In the genomic region with DNA sequence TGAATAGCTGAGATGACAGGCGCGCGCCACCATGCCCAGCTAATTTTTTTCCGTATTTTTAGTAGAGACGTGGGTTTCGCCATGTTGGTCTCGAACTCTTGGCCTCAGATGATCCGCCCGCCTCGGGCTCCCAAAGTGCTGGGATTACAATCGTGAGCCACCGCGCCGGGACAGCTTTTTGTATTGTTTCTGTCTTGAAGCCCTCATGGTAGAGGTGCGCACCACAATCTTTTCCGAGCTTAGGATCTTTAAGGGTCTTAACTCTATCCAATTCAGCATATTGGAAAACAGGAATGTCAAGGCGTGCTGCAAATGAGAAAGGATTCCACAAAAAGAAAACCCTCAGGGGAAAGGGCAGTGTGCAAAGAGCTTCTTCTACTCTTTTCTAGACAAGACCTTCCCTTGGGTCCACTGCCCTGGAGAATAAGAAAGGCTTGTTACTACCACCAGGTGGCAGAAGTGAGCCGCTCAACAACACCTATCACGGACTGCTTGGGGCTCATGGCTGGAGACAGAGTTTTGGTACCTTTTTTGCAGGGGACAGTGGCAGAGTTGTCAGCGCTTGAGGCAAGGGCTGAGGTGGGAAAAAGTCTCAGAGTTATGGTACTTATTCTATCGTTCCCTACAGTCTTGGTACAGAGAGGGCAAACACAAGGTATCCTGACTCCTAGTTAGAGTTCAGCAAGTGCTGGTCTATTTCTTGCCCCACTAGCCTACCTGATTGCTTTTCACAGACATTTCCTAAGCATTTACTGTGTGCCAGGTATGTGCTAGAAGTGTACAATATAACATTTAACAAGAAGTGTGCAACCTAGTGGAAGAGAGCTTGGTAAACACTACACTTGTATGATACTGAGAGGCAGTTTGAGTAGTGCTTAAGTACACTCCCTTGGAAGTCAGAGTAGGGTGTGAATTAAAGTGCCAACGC, we compare ENCODE assay signal across 9 cellular contexts. TPM values are rescaled to one million over a fixed set of nuclear protein-coding genes. Genes with fewer than 3 reads are reported as not detected.
A peak's percentile ranks its signal among the peaks of the same experiment; 100 is the strongest.
DNase-seq lines count a peak whose midpoint lies in the region; ATAC-seq and TF ChIP-seq lines count a peak whose summit lies in the region.
"Had no signal": no experiment of that assay in that cellular context is flagged by ENCODE, and none has a peak within 500 bp of the region (broad histone marks: within the 10 kb centered on the region; RNA-seq: fewer than 3 reads in every experiment).

No MANE protein-coding gene starts in this region.

- no peaks in the 10 kb centered on the region for H3K36me3 ChIP-seq in Caco-2 (ENCODE audit: control insufficient read depth, insufficient read depth, low read length)
- no peaks in the 10 kb centered on the region for H3K36me3 ChIP-seq in SJSA1
- no peaks in the 10 kb centered on the region for H3K36me3 ChIP-seq in gastroesophageal sphincter
- H3K36me3 ChIP-seq in tibial nerve = no peaks in the 10 kb centered on the region

- TF ChIP-seq POLR2A in NB4 (IDR thresholded peaks at IDR 0.05; ENCODE audit: extremely low read depth, insufficient read length) = no peak
- no peak for TF ChIP-seq POLR2A in gastroesophageal sphincter (IDR thresholded peaks at IDR 0.05)
- no peak for TF ChIP-seq POLR2A in tibial nerve (IDR thresholded peaks at IDR 0.05)

- H3K9me3 Mint-ChIP-seq in Caco-2 (ENCODE audit: unreplicated experiment) (no peaks in the 10 kb centered on the region), osteocyte (ENCODE audit: unreplicated experiment) (no peaks in the 10 kb centered on the region)

- intact Hi-C loops in Caco-2 (cut with micrococcal nuclease; ENCODE audit: unreplicated experiment) = loop anchor here (1.0 to 2.0 kb wide), 4 partner anchors 28 to 156 kb away; no protein-coding TSS in a partner anchor

- H3K27me3 ChIP-seq in Caco-2 (replicated peaks; ENCODE audit: control insufficient read depth, insufficient read depth, low read length) (no peaks in the 10 kb centered on the region), SJSA1 (replicated peaks) (no peaks in the 10 kb centered on the region), gastroesophageal sphincter (no peaks in the 10 kb centered on the region), tibial nerve (no peaks in the 10 kb centered on the region)

- ATAC-seq in GM21717 (IDR thresholded peaks at IDR 0.05; ENCODE audit: unreplicated experiment) (peak; percentile 61), gastroesophageal sphincter (peak; percentile 94)

- H3K4me1 Mint-ChIP-seq in Caco-2 (ENCODE audit: low read depth, unreplicated experiment) (peaks cover 10% of the 10 kb centered on the region), osteocyte (ENCODE audit: unreplicated experiment) (peaks cover 7% of the 10 kb centered on the region)

- DNase-seq in Caco-2 = peak; percentile 87 to 88
- peak; percentile 93 for DNase-seq in NB4 (ENCODE audit: low read depth)
- DNase-seq in SJSA1 (ENCODE audit: low read depth in 1 of 2, low spot score in 2 of 2) = peak; percentile 74 to 78
- peak; percentile 91 for DNase-seq in activated effector memory CD4-positive, alpha-beta T cell treated with anti-CD3 and anti-CD28 coated beads, Interleukin-2, amount 50 U/mL, for 16 hours
- peak; percentile 90 for DNase-seq in osteocyte (ENCODE audit: extremely low spot score, unreplicated experiment)
- DNase-seq in tibial nerve (ENCODE audit: low spot score in 2 of 2) = peak; percentile 68 to 92

- H3K4me1 ChIP-seq in Caco-2 (peaks cover 5% of the 10 kb centered on the region), SJSA1 (replicated peaks) (no peaks in the 10 kb centered on the region), gastroesophageal sphincter (peaks cover 0 to 8% (median 3%) of the 10 kb centered on the region in 3 donors), tibial nerve (peaks cover 0 to 9% (median 0%) of the 10 kb centered on the region in 4 donors)

- peaks cover 5% of the 10 kb centered on the region for H3K36me3 Mint-ChIP-seq in Caco-2 (ENCODE audit: insufficient read depth, unreplicated experiment)
- no peaks in the 10 kb centered on the region for H3K36me3 Mint-ChIP-seq in osteocyte (ENCODE audit: unreplicated experiment)
- H3K36me3 Mint-ChIP-seq: activated naive CD8-positive, alpha-beta T cell had no signal

- no peaks in the 10 kb centered on the region for H3K9me3 ChIP-seq in Caco-2
- H3K9me3 ChIP-seq in SJSA1 (replicated peaks) = no peaks in the 10 kb centered on the region
- H3K9me3 ChIP-seq in gastroesophageal sphincter = no peaks in the 10 kb centered on the region
- H3K9me3 ChIP-seq in tibial nerve = no peaks in the 10 kb centered on the region

- CTCF ChIA-PET in Caco-2 (lab: Charles Lee) = interaction anchor here (0.5 to 3.2 kb wide), 21 partner anchors 9 to 273 kb away, joined by 3 to 94 read pairs (median 3); a partner anchor contains a TSS

- H3K27ac ChIP-seq in SJSA1 (no peak overlapping the region), gastroesophageal sphincter (no peak overlapping the region), tibial nerve (no peak overlapping the region)

- 50 to 57% methylated on average over 15 to 17 of the region's 22 CpGs for WGBS in gastroesophageal sphincter (ENCODE audit: low coverage in 1 of 2), 2 donors
- 62 to 64% methylated on average over 22 of the region's 22 CpGs for WGBS in tibial nerve, 2 donors

- no peaks in the 10 kb centered on the region for H3K27me3 Mint-ChIP-seq in Caco-2 (ENCODE audit: insufficient read depth, unreplicated experiment)
- no peaks in the 10 kb centered on the region for H3K27me3 Mint-ChIP-seq in osteocyte (ENCODE audit: unreplicated experiment)
- H3K27me3 Mint-ChIP-seq: activated naive CD8-positive, alpha-beta T cell had no signal

- H3K4me3 ChIP-seq in Caco-2 (ENCODE audit: low read depth, low read length) = no peak overlapping the region
- no peak overlapping the region for H3K4me3 ChIP-seq in NB4 (ENCODE audit: low read depth, low read length)
- no peak overlapping the region for H3K4me3 ChIP-seq in SJSA1
- H3K4me3 ChIP-seq in gastroesophageal sphincter = no peak overlapping the region
- H3K4me3 ChIP-seq in tibial nerve = no peak overlapping the region

- H3K4me3 Mint-ChIP-seq in Caco-2 (ENCODE audit: unreplicated experiment) = no peak overlapping the region
- H3K4me3 Mint-ChIP-seq in osteocyte (ENCODE audit: unreplicated experiment) = no peak overlapping the region
- H3K4me3 Mint-ChIP-seq: activated naive CD8-positive, alpha-beta T cell had no signal

- no TSS peak for BruUV-seq in Caco-2 (replicated peaks; lab: Mats Ljungman, UMichigan)

- TF ChIP-seq CTCF in Caco-2 (IDR thresholded peaks at IDR 0.05; ENCODE audit: insufficient read depth in 1 of 2, low read depth in 1 of 2, low read length in 1 of 2, severe bottlenecking in 1 of 2, unreplicated experiment in 1 of 2) (peak; percentile 77 to 78), NB4 (IDR thresholded peaks at IDR 0.05; ENCODE audit: low read depth, low read length) (peak; percentile 75), gastroesophageal sphincter (IDR thresholded peaks at IDR 0.05) (peak in 3 of 4 experiments; percentile 91 to 93 (median 92)), osteocyte (IDR thresholded peaks at IDR 0.05) (peak; percentile 92), tibial nerve (IDR thresholded peaks at IDR 0.05) (peak; percentile 83 to 96 (median 86))

- H3K27ac Mint-ChIP-seq in Caco-2 (ENCODE audit: unreplicated experiment) = peak overlapping the region; percentile 52
- H3K27ac Mint-ChIP-seq in osteocyte (ENCODE audit: unreplicated experiment) = no peak overlapping the region
- H3K27ac Mint-ChIP-seq: activated naive CD8-positive, alpha-beta T cell had no signal

- TF ChIP-seq EP300 in gastroesophageal sphincter (IDR thresholded peaks at IDR 0.05) = no peak
- peak in 1 of 2 donors; percentile 35 for TF ChIP-seq EP300 in tibial nerve (IDR thresholded peaks at IDR 0.05)

- POLR2A ChIA-PET in Caco-2 (lab: Charles Lee) = interaction anchor here (0.7 to 1.6 kb wide), 4 partner anchors 27 to 156 kb away, joined by 3 to 11 read pairs (median 5); no protein-coding TSS in a partner anchor

RNA-seq across cellular contexts. Expression of a gene that starts 16.4 kb away (rescaled TPM):
- total RNA-seq in Caco-2 (2022) (not detected in 2 replicates), gastroesophageal sphincter (not detected), osteocyte (not detected in 2 replicates), tibial nerve (under 1 TPM in 1 of 4 donors, not detected in 3; 0.21 TPM)
- total RNA-seq in SJSA1 (2014; rRNA removed; shearing (Covaris generic)) = not detected in 2 replicates

RNA-seq across cellular contexts. Expression of a gene that starts 27.4 kb away (rescaled TPM):
- total RNA-seq in Caco-2 (2022) (78.1 and 83.3 TPM in 2 replicates), gastroesophageal sphincter (10 to 100 TPM; 68.0 to 80.5 (median 74.0) TPM), osteocyte (77.0 and 83.3 TPM in 2 replicates), tibial nerve (10 to 100 TPM; 45.3 to 81.5 (median 65.0) TPM)
- total RNA-seq in SJSA1 (2014; rRNA removed; shearing (Covaris generic)) = 19.8 and 33.9 TPM in 2 replicates

RNA-seq across cellular contexts. Expression of a gene that starts 31.2 kb away (rescaled TPM):
- total RNA-seq in Caco-2 (2022) (63.8 and 67.2 TPM in 2 replicates), gastroesophageal sphincter (10 to 100 TPM; 36.4 to 88.9 (median 46.5) TPM), osteocyte (66.3 and 72.8 TPM in 2 replicates), tibial nerve (10 to 100 TPM; 55.5 to 76.8 (median 64.5) TPM)
- 51.8 and 52.0 TPM in 2 replicates for total RNA-seq in SJSA1 (2014; rRNA removed; shearing (Covaris generic))

RNA-seq across cellular contexts. Expression of a gene that starts 53.1 kb away (rescaled TPM):
- total RNA-seq in Caco-2 (2022) (56.3 and 59.8 TPM in 2 replicates), gastroesophageal sphincter (10 to 100 TPM; 40.9 to 49.2 (median 46.3) TPM), osteocyte (72.5 and 80.5 TPM in 2 replicates), tibial nerve (10 to 100 TPM; 49.2 to 82.8 (median 54.3) TPM)
- total RNA-seq in SJSA1 (2014; rRNA removed; shearing (Covaris generic)) = 40.6 and 45.1 TPM in 2 replicates

RNA-seq across cellular contexts. Expression of a gene that starts 57.3 kb away (rescaled TPM):
- total RNA-seq in Caco-2 (2022) (251 and 264 TPM in 2 replicates), gastroesophageal sphincter (100 to 1,000 TPM; 390 to 782 (median 568) TPM), osteocyte (394 and 396 TPM in 2 replicates), tibial nerve (100 to 1,000 TPM; 518 to 673 (median 591) TPM)
- 450 and 523 TPM in 2 replicates for total RNA-seq in SJSA1 (2014; rRNA removed; shearing (Covaris generic))
